ENCODE assay signal across 8 cellular contexts in genomic region chr3:57006949-57007419, GRCh38. TPM values are rescaled to one million over a fixed set of nuclear protein-coding genes. Genes with fewer than 3 reads are reported as not detected.
DNase-seq lines count a peak whose midpoint lies in the region; ATAC-seq, FAIRE-seq and TF ChIP-seq lines count a peak whose summit lies in the region.

No MANE protein-coding gene starts in this region.

- DNase-seq in AG04450 (ENCODE audit: low read depth, low spot score) (no peak), LHCN-M2 (ENCODE audit: low read depth) (peak; percentile 59), H1 (ENCODE audit: low read depth in 1 of 2, low spot score in 2 of 2) (peak in 1 of 2 experiments; percentile 72), neural progenitor cell (ENCODE audit: low spot score) (no peak), SK-N-DZ (ENCODE audit: low spot score) (no peak)
- DNase-seq in effector CD8-positive, alpha-beta T cell (lab: John Stamatoyannopoulos, UW): no peak
- no peak for DNase-seq in activated CD8-positive, alpha-beta T cell treated with anti-CD3 and anti-CD28 coated beads for 36 hours

- no peak overlapping the region for H3K14ac ChIP-seq in H1 (ENCODE audit: insufficient read length)

- no peak overlapping the region for H4K91ac ChIP-seq in H1 (replicated peaks; ENCODE audit: insufficient read length, low read length)

- peaks cover 26% of the 10 kb centered on the region for H3K4me1 Mint-ChIP-seq in neural progenitor cell
- peaks cover 8% of the 10 kb centered on the region for H3K4me1 Mint-ChIP-seq in activated CD8-positive, alpha-beta T cell treated with anti-CD3 and anti-CD28 coated beads for 36 hours (ENCODE audit: low read depth)

- TF ChIP-seq POLR2A in H1 (IDR thresholded peaks at IDR 0.05; ENCODE audit: control extremely low read depth in 1 of 2, low read depth in 2 of 2, low read length in 2 of 2): no peak

- no peak overlapping the region for H2BK5ac ChIP-seq in H1 (ENCODE audit: low read depth, low read length)

- no peak overlapping the region for H2BK120ac ChIP-seq in H1 (replicated peaks; ENCODE audit: low read depth, low read length)

- H2AFZ ChIP-seq in H1 (ENCODE audit: low read length) (no peak overlapping the region), neural progenitor cell (replicated peaks) (no peak overlapping the region)

- no peaks in the 10 kb centered on the region for H3K27me3 Mint-ChIP-seq in neural progenitor cell (ENCODE audit: insufficient read depth, low read depth)
- peaks cover 2% of the 10 kb centered on the region for H3K27me3 Mint-ChIP-seq in activated CD8-positive, alpha-beta T cell treated with anti-CD3 and anti-CD28 coated beads for 36 hours

- H3K9me3 ChIP-seq in AG04450 (ENCODE audit: control insufficient read depth, insufficient read depth, low read length) (peaks cover 7% of the 10 kb centered on the region), H1 (ENCODE audit: insufficient read depth in 2 of 2, low read depth in 1 of 2, low read length in 1 of 2) (no peaks in the 10 kb centered on the region), neural progenitor cell (ENCODE audit: low read depth) (no peaks in the 10 kb centered on the region)

- POLR2A ChIA-PET in AG04450 (lab: Yijun Ruan, JAX): interaction anchor here (0.6 kb wide), 1 partner anchor 355 kb away, joined by 4 read pairs; no protein-coding TSS in a partner anchor
- POLR2A ChIA-PET in H1 (lab: Charles Lee; ENCODE audit: partially characterized antibody): no interaction called here
- POLR2A ChIA-PET in activated CD8-positive, alpha-beta T cell treated with anti-CD3 and anti-CD28 coated beads for 36 hours (lab: Charles Lee): no interaction called here

- CTCF ChIA-PET in AG04450 (lab: Charles Lee): interaction anchor here (0.5 to 6.1 kb wide), 4 partner anchors 10 to 1692 kb away, joined by 4 to 95 read pairs (median 10); no protein-coding TSS in a partner anchor
- CTCF ChIA-PET in H1 (lab: Charles Lee; ENCODE audit: partially characterized antibody): interaction anchor here (0.7 to 6.9 kb wide), 17 partner anchors 10 to 324 kb away, joined by 3 to 63 read pairs (median 3); partner anchors contain the start of gene TASOR
- CTCF ChIA-PET in activated CD8-positive, alpha-beta T cell treated with anti-CD3 and anti-CD28 coated beads for 36 hours (lab: Charles Lee): interaction anchor here (3.5 to 4.3 kb wide), 2 partner anchors 12 to 19 kb away, joined by 25 to 36 read pairs; no protein-coding TSS in a partner anchor

- no peak overlapping the region for H2BK12ac ChIP-seq in H1 (ENCODE audit: low read depth, low read length)

- H3K23me2 ChIP-seq in H1 (ENCODE audit: low read depth, low read length): no peaks in the 10 kb centered on the region

- H3K27ac ChIP-seq in AG04450 (ENCODE audit: low read depth, low read length) (peak overlapping the region; percentile 91), H1 (ENCODE audit: low read depth, low read length) (no peak overlapping the region), neural progenitor cell (no peak overlapping the region)

- no peak for TF ChIP-seq EP300 in H1 (IDR thresholded peaks at IDR 0.05; ENCODE audit: borderline replicate concordance in 1 of 2, low read depth in 2 of 2, low read length in 2 of 2)

- H3K56ac ChIP-seq in H1 (replicated peaks; ENCODE audit: insufficient read length, low read depth, low read length): no peak overlapping the region

- H4K20me1 ChIP-seq in H1 (replicated peaks in 1 of 2; ENCODE audit: control insufficient read depth in 1 of 2, insufficient read depth in 2 of 2, low read length in 2 of 2) (no peaks in the 10 kb centered on the region), neural progenitor cell (ENCODE audit: low read depth) (no peaks in the 10 kb centered on the region)

- H3K9ac ChIP-seq in H1 (replicated peaks in 1 of 4; ENCODE audit: extremely low read depth in 1 of 4, low read depth in 3 of 4, low read length in 3 of 4) (no peak overlapping the region), neural progenitor cell (no peak overlapping the region)

- H3K4me2 ChIP-seq in H1 (ENCODE audit: insufficient read depth in 1 of 2, low read depth in 2 of 2, low read length in 2 of 2): no peak overlapping the region
- H3K4me2 ChIP-seq in neural progenitor cell: no peak overlapping the region

- H3K27ac Mint-ChIP-seq in neural progenitor cell: no peak overlapping the region
- H3K27ac Mint-ChIP-seq in activated CD8-positive, alpha-beta T cell treated with anti-CD3 and anti-CD28 coated beads for 36 hours: no peak overlapping the region

- H3K18ac ChIP-seq in H1 (ENCODE audit: extremely low read depth, low read length): peak overlapping the region; percentile 24; the same call in 1 of the 2 replicates

- H3K4me1 ChIP-seq in H1 (replicated peaks in 1 of 4; ENCODE audit: control insufficient read depth in 3 of 4, insufficient read depth in 4 of 4, low read length in 3 of 4): peaks cover 2 to 8% (median 4%) of the 10 kb centered on the region in 4 experiments; a peak in 3 of 7 replicates
- peaks cover 9% of the 10 kb centered on the region for H3K4me1 ChIP-seq in neural progenitor cell

- no peak overlapping the region for H2BK15ac ChIP-seq in H1 (ENCODE audit: low read length)

- H3K4me3 ChIP-seq in AG04450 (ENCODE audit: low read depth, low read length) (no peak overlapping the region), H1 (ENCODE audit: extremely low read depth in 1 of 4, insufficient read depth in 2 of 4, low read depth in 3 of 4, low read length in 4 of 4) (no peak overlapping the region), neural progenitor cell (no peak overlapping the region)

- TF ChIP-seq RAD21 in H1 (IDR thresholded peaks at IDR 0.05 in 1 of 2, conservative IDR thresholded peaks at IDR 0.05 in 1 of 2; ENCODE audit: low read depth in 2 of 2, low read length in 2 of 2): peak; percentile 54 to 74

- no peaks in the 10 kb centered on the region for H3F3A ChIP-seq in neural progenitor cell (ENCODE audit: low read depth)

- intact Hi-C loops in activated CD8-positive, alpha-beta T cell treated with anti-CD3 and anti-CD28 coated beads for 36 hours (cut with micrococcal nuclease): no loop called here

- no peak for ATAC-seq in HG02852 (IDR thresholded peaks at IDR 0.05; ENCODE audit: unreplicated experiment)
- ATAC-seq in activated CD8-positive, alpha-beta T cell treated with anti-CD3 and anti-CD28 coated beads for 36 hours: no peak

- no peak overlapping the region for H2BK20ac ChIP-seq in H1 (ENCODE audit: low read length)

- H3K36me3 ChIP-seq in H1 (ENCODE audit: control insufficient read depth in 2 of 4, insufficient read depth in 4 of 4, low read length in 3 of 4) (no peaks in the 10 kb centered on the region), neural progenitor cell (no peaks in the 10 kb centered on the region)

- no peak overlapping the region for H2AK5ac ChIP-seq in H1 (ENCODE audit: low read depth, low read length)

- TF ChIP-seq CTCF in AG04450 (IDR thresholded peaks at IDR 0.05; ENCODE audit: low read depth, low read length) (peak; percentile 36), H1 (IDR thresholded peaks at IDR 0.05; ENCODE audit: control extremely low read depth in 1 of 3, insufficient read depth in 1 of 3, low read depth in 1 of 3, low read length in 3 of 3) (peak; percentile 62 to 81 (median 72)), neural progenitor cell (IDR thresholded peaks at IDR 0.05) (peak; percentile 57)
- TF ChIP-seq CTCF in activated CD8-positive, alpha-beta T cell treated with anti-CD3 and anti-CD28 coated beads for 36 hours (IDR thresholded peaks at IDR 0.05): no peak

- no peak overlapping the region for H3K4me3 Mint-ChIP-seq in neural progenitor cell
- no peak overlapping the region for H3K4me3 Mint-ChIP-seq in activated CD8-positive, alpha-beta T cell treated with anti-CD3 and anti-CD28 coated beads for 36 hours

- no peaks in the 10 kb centered on the region for H3K36me3 Mint-ChIP-seq in neural progenitor cell
- no peaks in the 10 kb centered on the region for H3K36me3 Mint-ChIP-seq in activated CD8-positive, alpha-beta T cell treated with anti-CD3 and anti-CD28 coated beads for 36 hours (ENCODE audit: low read depth)

- H3K79me2 ChIP-seq in H1 (ENCODE audit: control insufficient read depth in 1 of 2, insufficient read depth in 2 of 2, low read length in 2 of 2) (no peaks in the 10 kb centered on the region), neural progenitor cell (ENCODE audit: low read depth) (no peaks in the 10 kb centered on the region)

- H4K5ac ChIP-seq in H1 (ENCODE audit: insufficient read length, low read depth, low read length): no peak overlapping the region

- peaks cover 3% of the 10 kb centered on the region for H3K9me3 Mint-ChIP-seq in neural progenitor cell
- H3K9me3 Mint-ChIP-seq in activated CD8-positive, alpha-beta T cell treated with anti-CD3 and anti-CD28 coated beads for 36 hours: no peaks in the 10 kb centered on the region

- no peak overlapping the region for H4K8ac ChIP-seq in H1 (ENCODE audit: extremely low read depth, insufficient read depth, low read length)

- no peaks in the 10 kb centered on the region for H3K79me1 ChIP-seq in H1 (ENCODE audit: low read depth, low read length)

- 54% methylated on average over 7 of the region's 7 CpGs; no CpG with 5 or more reads in 1 of the 2 experiments for WGBS in H1 (ENCODE audit: extremely low coverage in 1 of 2, insufficient coverage in 1 of 2, insufficient read length in 1 of 2, insufficient replicate concordance in 2 of 2, low coverage in 1 of 2, low lambda C conversion rate in 2 of 2, missing lambda C conversion rate in 1 of 2), 2 experiments

- H3K27me3 ChIP-seq in AG04450 (ENCODE audit: control insufficient read depth, insufficient read depth, low read length) (peaks cover 2% of the 10 kb centered on the region), H1 (replicated peaks in 1 of 4; ENCODE audit: control insufficient read depth in 3 of 4, extremely low read depth in 1 of 4, insufficient read depth in 3 of 4, low read length in 3 of 4) (no peaks in the 10 kb centered on the region), neural progenitor cell (no peaks in the 10 kb centered on the region)

- H3K4ac ChIP-seq in H1 (replicated peaks; ENCODE audit: insufficient read length, low read depth, low read length): no peak overlapping the region

- no peak for FAIRE-seq in H1 (lab: Jason Lieb, UNC)

- H3K23ac ChIP-seq in H1 (ENCODE audit: insufficient read length): no peak overlapping the region

RNA-seq across cellular contexts. Expression of gene SPATA12, which starts 53.5 kb away (rescaled TPM):
- polyA plus RNA-seq in AG04450 (2011; rRNA removed): not detected in 2 replicates
- polyA minus RNA-seq in AG04450 (2011; rRNA and poly(A)+ RNA removed): not detected in 2 replicates
- 0.11 and 0.32 TPM in 2 replicates for total RNA-seq in LHCN-M2 (2014; rRNA removed)
- polyA plus RNA-seq in LHCN-M2 (2012): 0.07 TPM
- 0.19 and 0.34 TPM in 2 replicates for total RNA-seq in H1 (2021; fragmentation: NEBNext Ultra II Directional; extraction: Animal tissue kit (Norgen Biotek cat#: 25700))
- polyA plus RNA-seq in H1 (2011; rRNA removed): 0.93 and 0.97 TPM in 2 replicates
- polyA plus RNA-seq in H1 (2011; cell fraction: cytosol; rRNA removed): 1.2 TPM
- 0.37 TPM for polyA plus RNA-seq in H1 (2011; cell fraction: nucleus; rRNA removed)
- 0.59 to 0.94 TPM (median 0.87 TPM) in 4 replicates for polyA plus RNA-seq in H1 (2012, experiment 1 of 2)
- polyA plus RNA-seq in H1 (2012, experiment 2 of 2): 0.42 TPM
- polyA plus RNA-seq in H1 (2013, experiment 1 of 2): 0.83 TPM
- 0.83 TPM for polyA plus RNA-seq in H1 (2013, experiment 2 of 2)
- 1.3 and 1.6 TPM in 2 replicates for polyA minus RNA-seq in H1 (2011; rRNA and poly(A)+ RNA removed)
- not detected for polyA minus RNA-seq in H1 (2011; cell fraction: cytosol; rRNA and poly(A)+ RNA removed)
- polyA minus RNA-seq in H1 (2011; cell fraction: nucleus; rRNA and poly(A)+ RNA removed): 0.80 TPM
- total RNA-seq in neural progenitor cell (ENCODE audit: low replicate concordance): 0.12 and 0.17 TPM in 2 replicates
- not detected in 2 replicates for polyA plus RNA-seq in SK-N-DZ (2014; cell fraction: cytosol; rRNA removed)
- polyA plus RNA-seq in SK-N-DZ (2014; cell fraction: nucleus; rRNA removed): not detected in 2 replicates
- total RNA-seq in activated CD8-positive, alpha-beta T cell treated with anti-CD3 and anti-CD28 coated beads for 36 hours: not detected
